In the genomic region with DNA sequence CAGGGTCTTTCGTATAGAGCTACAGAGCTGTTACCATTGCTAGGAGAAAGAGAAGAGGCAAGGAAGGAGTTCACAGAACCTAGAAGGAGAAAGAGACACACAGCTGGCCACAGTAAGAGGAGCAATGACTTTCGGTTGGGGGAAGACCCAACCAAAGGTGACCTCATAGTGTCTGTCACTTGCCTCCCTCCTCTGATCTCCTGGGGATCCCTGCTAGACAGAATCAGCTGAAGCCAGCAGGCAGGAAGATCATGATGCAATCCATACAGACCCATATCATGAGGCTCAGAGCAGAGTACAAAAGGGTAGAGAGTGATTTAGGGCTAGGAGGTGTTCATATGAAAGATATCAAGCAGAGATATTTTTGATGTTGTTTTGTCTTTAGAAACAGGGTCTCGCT, we compare ENCODE assay signal across 16 cellular contexts. TPM values are rescaled to one million over a fixed set of nuclear protein-coding genes. Genes with fewer than 3 reads are reported as not detected.
"Had no signal": no experiment of that assay in that cellular context is flagged by ENCODE, and none has a peak within 500 bp of the region (broad histone marks: within the 10 kb centered on the region; RNA-seq: fewer than 3 reads in every experiment).

No MANE protein-coding gene starts in this region.

- H3K4me3 Mint-ChIP-seq: activated CD4-positive, alpha-beta memory T cell treated with anti-CD3 and anti-CD28 coated beads for 36 hours; activated CD4-positive, alpha-beta T cell treated with anti-CD3 and anti-CD28 coated beads for 36 hours; activated naive CD8-positive, alpha-beta T cell treated with anti-CD3 and anti-CD28 coated beads, Interleukin-2, amount 10 ng/mL, durations not matched to agents 7 days and 5 days; memory B cell; naive thymus-derived CD4-positive, alpha-beta T cell; neural progenitor cell had no signal

- H3K9me3 Mint-ChIP-seq: activated CD4-positive, alpha-beta memory T cell treated with anti-CD3 and anti-CD28 coated beads for 36 hours; activated naive CD8-positive, alpha-beta T cell treated with anti-CD3 and anti-CD28 coated beads, Interleukin-2, amount 10 ng/mL, durations not matched to agents 7 days and 5 days; memory B cell; neural progenitor cell had no signal

- H3K27ac Mint-ChIP-seq: activated CD4-positive, alpha-beta memory T cell treated with anti-CD3 and anti-CD28 coated beads for 36 hours; activated CD4-positive, alpha-beta T cell treated with anti-CD3 and anti-CD28 coated beads for 36 hours; activated naive CD8-positive, alpha-beta T cell treated with anti-CD3 and anti-CD28 coated beads, Interleukin-2, amount 10 ng/mL, durations not matched to agents 7 days and 5 days; memory B cell; naive thymus-derived CD4-positive, alpha-beta T cell; neural progenitor cell; progenitor cell of endocrine pancreas had no signal

- DNase-seq: activated CD4-positive, alpha-beta memory T cell treated with anti-CD3 and anti-CD28 coated beads for 36 hours; activated CD4-positive, alpha-beta T cell treated with anti-CD3 and anti-CD28 coated beads for 36 hours; activated naive CD8-positive, alpha-beta T cell treated with anti-CD3 and anti-CD28 coated beads, Interleukin-2, amount 10 ng/mL, durations not matched to agents 7 days and 5 days; amygdala; dermis blood vessel endothelial cell; effector memory CD4-positive, alpha-beta T cell; esophagus squamous epithelium; naive thymus-derived CD4-positive, alpha-beta T cell; stimulated activated CD4-positive, alpha-beta T cell treated with anti-CD3 and anti-CD28 coated beads, Interleukin-4, amount 100 ng/mL, for 1 hour; upper lobe of right lung had no signal

- H3K4me3 ChIP-seq: cardiac muscle cell, esophagus squamous epithelium, neural progenitor cell, skin epidermis, thoracic aorta, upper lobe of right lung had no signal

- ATAC-seq: activated CD4-positive, alpha-beta T cell treated with anti-CD3 and anti-CD28 coated beads for 36 hours; naive thymus-derived CD4-positive, alpha-beta T cell; upper lobe of right lung had no signal

- H3K27me3 Mint-ChIP-seq: activated CD4-positive, alpha-beta T cell treated with anti-CD3 and anti-CD28 coated beads for 36 hours; memory B cell; progenitor cell of endocrine pancreas had no signal

- H3K4me1 Mint-ChIP-seq: activated CD4-positive, alpha-beta T cell treated with anti-CD3 and anti-CD28 coated beads for 36 hours; activated naive CD8-positive, alpha-beta T cell treated with anti-CD3 and anti-CD28 coated beads, Interleukin-2, amount 10 ng/mL, durations not matched to agents 7 days and 5 days; memory B cell; naive thymus-derived CD4-positive, alpha-beta T cell; neural progenitor cell had no signal

- H3K36me3 Mint-ChIP-seq: activated CD4-positive, alpha-beta memory T cell treated with anti-CD3 and anti-CD28 coated beads for 36 hours; activated naive CD8-positive, alpha-beta T cell treated with anti-CD3 and anti-CD28 coated beads, Interleukin-2, amount 10 ng/mL, durations not matched to agents 7 days and 5 days; memory B cell; naive thymus-derived CD4-positive, alpha-beta T cell; neural progenitor cell had no signal

RNA-seq across cellular contexts. Expression of a gene that starts 26.0 kb away (rescaled TPM):
- total RNA-seq: activated naive CD8-positive, alpha-beta T cell treated with anti-CD3 and anti-CD28 coated beads, Interleukin-2, amount 10 ng/mL, durations not matched to agents 7 days and 5 days had no signal
